8 cellular contexts compared by ENCODE assay signal in genomic region chr1:8598060-8598724, GRCh38.
DNase-seq lines count a peak whose midpoint lies in the region; ATAC-seq and TF ChIP-seq lines count a peak whose summit lies in the region.

No MANE protein-coding gene starts in this region.

- POLR2A ChIA-PET in OCI-LY7 (lab: Charles Lee): no interaction called here

- H3K27me3 Mint-ChIP-seq in GM23338 (ENCODE audit: insufficient read depth, low read depth, poor library complexity): peaks cover 6% of the 10 kb centered on the region

- H2AFZ ChIP-seq in GM23338 (no peak overlapping the region), OCI-LY7 (ENCODE audit: low read length) (no peak overlapping the region)

- H3K9me3 ChIP-seq in WERI-Rb-1 (ENCODE audit: severe bottlenecking) (no peaks in the 10 kb centered on the region), OCI-LY7 (ENCODE audit: low read length) (0 out of 2 replicates have a peak, but pooled peaks cover 6% of the 10 kb centered on the region)

- CTCF ChIA-PET in OCI-LY7 (lab: Charles Lee; ENCODE audit: unreplicated experiment): no interaction called here

- no TSS peak for BruUV-seq in OCI-LY7 (replicated peaks; lab: Mats Ljungman, UMichigan)

- TF ChIP-seq CTCF in GM23338 (conservative IDR thresholded peaks at IDR 0.05; ENCODE audit: low read depth in 2 of 2): peak in 1 of 2 experiments; percentile 32; a peak in 3 of 4 replicates
- peak; percentile 72 for TF ChIP-seq CTCF in WERI-Rb-1 (IDR thresholded peaks at IDR 0.05; ENCODE audit: low read depth, low read length)
- TF ChIP-seq CTCF in retinal pigment epithelial cell (conservative IDR thresholded peaks at IDR 0.05; ENCODE audit: low read depth, low read length): peak; percentile 61
- no peak for TF ChIP-seq CTCF in OCI-LY7 (conservative IDR thresholded peaks at IDR 0.05; ENCODE audit: low read length)

- H3K27me3 ChIP-seq in GM23338 (ENCODE audit: insufficient read depth): no peaks in the 10 kb centered on the region
- no peaks in the 10 kb centered on the region for H3K27me3 ChIP-seq in WERI-Rb-1 (ENCODE audit: insufficient read depth, low read depth, severe bottlenecking)

- peaks cover 100% of the 10 kb centered on the region for H3K79me2 ChIP-seq in GM23338 (replicated peaks; ENCODE audit: insufficient read depth)
- H3K79me2 ChIP-seq in OCI-LY7 (ENCODE audit: insufficient read depth, low read depth, low read length): no peaks in the 10 kb centered on the region

- no peaks in the 10 kb centered on the region for H3F3A ChIP-seq in GM23338 (replicated peaks; ENCODE audit: low read depth)

- peak; percentile 73 for ATAC-seq in GM23338
- ATAC-seq in left ventricle myocardium superior: peak; percentile 88
- no peak for ATAC-seq in HG02870 (IDR thresholded peaks at IDR 0.05; ENCODE audit: unreplicated experiment)

- H3K4me1 ChIP-seq in GM23338 (ENCODE audit: insufficient read depth) (peaks cover 29% of the 10 kb centered on the region), OCI-LY7 (ENCODE audit: insufficient read depth, low read length, poor library complexity, severe bottlenecking) (peaks cover 7% of the 10 kb centered on the region)

- peak overlapping the region; percentile 66 for H3K27ac Mint-ChIP-seq in GM23338

- H3K4me3 Mint-ChIP-seq in GM23338: no peak overlapping the region

- H3K9me2 ChIP-seq in GM23338 (ENCODE audit: insufficient read depth) (no peaks in the 10 kb centered on the region), OCI-LY7 (ENCODE audit: insufficient read depth, low read length) (no peaks in the 10 kb centered on the region)

- H3K36me3 ChIP-seq in GM23338 (ENCODE audit: insufficient read depth): no peaks in the 10 kb centered on the region
- H3K36me3 ChIP-seq in WERI-Rb-1: peaks cover 6% of the 10 kb centered on the region
- peaks cover 12% of the 10 kb centered on the region; the same call in 1 of the 2 replicates for H3K36me3 ChIP-seq in OCI-LY7 (ENCODE audit: insufficient read depth, low read length)

- H3K4me3 ChIP-seq in GM23338: no peak overlapping the region
- peak overlapping the region; percentile 38 for H3K4me3 ChIP-seq in WERI-Rb-1 (ENCODE audit: low read depth, low read length)
- H3K4me3 ChIP-seq in retinal pigment epithelial cell (ENCODE audit: low read length): no peak overlapping the region
- no peak overlapping the region for H3K4me3 ChIP-seq in OCI-LY7 (ENCODE audit: low read depth, low read length, poor library complexity, severe bottlenecking)

- no peaks in the 10 kb centered on the region; the same call in 2 of the 3 replicates for H3K9me3 Mint-ChIP-seq in GM23338

- peaks cover 43% of the 10 kb centered on the region for H3K4me1 Mint-ChIP-seq in GM23338

- H4K20me1 ChIP-seq in GM23338 (replicated peaks; ENCODE audit: insufficient read depth) (peaks cover 31% of the 10 kb centered on the region), OCI-LY7 (ENCODE audit: insufficient read depth, low read length) (no peaks in the 10 kb centered on the region)

- H3K27ac ChIP-seq in GM23338 (ENCODE audit: low read depth) (peak overlapping the region; percentile 42), WERI-Rb-1 (peak overlapping the region; percentile 91), OCI-LY7 (ENCODE audit: low read depth, low read length, poor library complexity, severe bottlenecking) (no peak overlapping the region)

- H3K4me2 ChIP-seq in GM23338: no peak overlapping the region
- H3K4me2 ChIP-seq in OCI-LY7 (ENCODE audit: low read length): no peak overlapping the region

- DNase-seq in GM23338 (ENCODE audit: low spot score): peak; percentile 52
- DNase-seq in WERI-Rb-1: peak; percentile 78
- peak; percentile 48 for DNase-seq in left ventricle myocardium superior
- DNase-seq in retinal pigment epithelial cell (ENCODE audit: low read depth): peak; percentile 33
- DNase-seq in OCI-LY7 (ENCODE audit: low spot score): no peak
- no peak for DNase-seq in A172 (ENCODE audit: low spot score)
- DNase-seq in activated effector memory CD4-positive, alpha-beta T cell treated with Interleukin-2 at 50 U/mL for 16 hours: no peak

- peaks cover 18% of the 10 kb centered on the region for H3K36me3 Mint-ChIP-seq in GM23338 (ENCODE audit: low read depth)

- intact Hi-C loops in left ventricle myocardium superior (cut with micrococcal nuclease): no loop called here
- intact Hi-C loops in OCI-LY7 (cut with micrococcal nuclease; ENCODE audit: unreplicated experiment): no loop called here

TF ChIP-seq in GM23338, 12 proteins besides CTCF, POLR2A, EP300 and RAD21 (continues in another document):
- no peak for TF ChIP-seq REST (IDR thresholded peaks at IDR 0.05; ENCODE audit: unreplicated experiment)
- TF ChIP-seq POLR2AphosphoS5 (IDR thresholded peaks at IDR 0.05; ENCODE audit: low read depth): no peak
- TF ChIP-seq ZNF114 (CRISPR knock-in tag; IDR thresholded peaks at IDR 0.05): no peak
- TF ChIP-seq STAT1 (IDR thresholded peaks at IDR 0.05; ENCODE audit: unreplicated experiment): no peak
- no peak for TF ChIP-seq ZNF331 (CRISPR knock-in tag; IDR thresholded peaks at IDR 0.05; ENCODE audit: low read depth)
- TF ChIP-seq EZH2 (IDR thresholded peaks at IDR 0.05; ENCODE audit: low read depth, unreplicated experiment): no peak
- no peak for TF ChIP-seq CREB1 (CRISPR knock-in tag; IDR thresholded peaks at IDR 0.05; ENCODE audit: low read depth)

Comparison
In these comparisons a context has a peak if more than half of its experiments do, and no peak if none do; other contexts are left out.
1. DNase-seq: peak in GM23338 (single experiment), WERI-Rb-1 (single experiment), left ventricle myocardium superior (single experiment) and retinal pigment epithelial cell (single experiment); none in OCI-LY7 (single experiment), A172 (single experiment) and activated effector memory CD4-positive, alpha-beta T cell treated with Interleukin-2 at 50 U/mL for 16 hours (single experiment).